ENCODE assay signal across 9 cellular contexts in the genomic region with DNA sequence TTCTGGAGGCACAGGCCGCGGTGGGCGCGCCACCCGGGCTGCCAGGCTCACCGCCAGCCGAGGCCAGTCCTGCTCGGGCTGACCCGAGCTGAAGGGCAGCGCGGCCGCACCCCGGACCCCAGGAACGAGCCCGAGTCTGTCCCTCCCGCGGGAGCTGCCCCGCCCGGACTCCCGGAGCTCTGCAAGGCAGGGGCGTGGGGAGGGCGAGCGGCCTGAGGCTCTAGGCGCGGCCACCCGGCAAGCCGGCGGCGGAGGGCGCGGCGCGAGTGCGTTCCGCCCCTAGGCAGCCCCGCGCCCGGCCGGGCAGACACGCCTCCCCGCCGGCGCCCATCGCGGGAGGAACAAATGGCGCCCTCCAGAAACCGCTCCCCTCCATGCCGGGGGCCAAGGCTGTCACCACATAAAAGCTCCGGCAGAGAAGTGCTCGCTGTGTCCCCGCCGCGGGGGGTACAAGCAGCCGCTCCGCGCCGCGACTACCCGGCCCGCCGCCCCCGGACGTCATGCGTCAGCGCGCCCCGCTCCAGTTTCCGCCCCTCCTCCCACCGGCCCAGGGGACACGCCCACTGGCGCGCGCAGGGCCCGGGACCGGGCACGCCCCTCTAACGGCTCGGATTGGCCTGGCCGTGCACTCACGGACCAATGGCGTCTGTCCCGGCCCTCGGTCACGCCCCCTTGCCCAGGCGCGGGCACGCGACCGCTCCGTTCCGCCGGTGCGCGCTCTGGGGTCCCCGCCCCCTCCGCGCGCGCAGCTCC. TPM values are rescaled to one million over a fixed set of nuclear protein-coding genes. Genes with fewer than 3 reads are reported as not detected.
A peak's percentile ranks its signal among the peaks of the same experiment; 100 is the strongest.
DNase-seq lines count a peak whose midpoint lies in the region; ATAC-seq, FAIRE-seq and TF ChIP-seq lines count a peak whose summit lies in the region.
"Had no signal": no experiment of that assay in that cellular context is flagged by ENCODE, and none has a peak within 500 bp of the region (broad histone marks: within the 10 kb centered on the region; RNA-seq: fewer than 3 reads in every experiment).

No MANE protein-coding gene starts in this region.

- TF ChIP-seq EP300 in HepG2 (IDR thresholded peaks at IDR 0.05; ENCODE audit: low read depth in 2 of 2, low read length in 2 of 2) (no peak), HepG2 (CRISPR knock-in tag; IDR thresholded peaks at IDR 0.05; ENCODE audit: borderline replicate concordance) (no peak)

- H3K27ac ChIP-seq in HepG2 (ENCODE audit: extremely low read length, insufficient read depth, low read length): peak overlapping the region; percentile 82

- H3K27me3 Mint-ChIP-seq in CD14-positive monocyte (ENCODE audit: low read depth in 3 of 3): peaks cover 0 to 1% (median 0%) of the 10 kb centered on the region in 3 donors

- H3K36me3 Mint-ChIP-seq in CD14-positive monocyte: peaks cover 14 to 27% of the 10 kb centered on the region in 2 donors

- intact Hi-C loops in CD14-positive monocyte (cut with micrococcal nuclease): loop anchor here (1.0 to 5.0 kb wide), 7 partner anchors 36 to 334 kb away; partner anchors contain the start of gene MTMR10 (in 1 of the 2)
- intact Hi-C loops in HepG2 (cut with micrococcal nuclease; ENCODE audit: unreplicated experiment): loop anchor here (1.0 to 10.0 kb wide), 3 partner anchors 30 to 109 kb away; no protein-coding TSS in a partner anchor

- no peak overlapping the region for H2AFZ ChIP-seq in HepG2 (ENCODE audit: low read length)

- no CpG with 5 or more reads among the region's 99 CpGs for WGBS in HepG2 (ENCODE audit: low lambda C conversion rate)

- POLR2A ChIA-PET in HepG2 (lab: Yijun Ruan, JAX): interaction anchor here (0.6 to 4.6 kb wide), 10 partner anchors 23 to 313 kb away, joined by 3 to 26 read pairs (median 4); no protein-coding TSS in a partner anchor

- peaks cover 29% of the 10 kb centered on the region for H3K79me2 ChIP-seq in HepG2 (ENCODE audit: insufficient read depth, low read length)

- peak; percentile 41; the same call in 1 of the 2 replicates for TF ChIP-seq RAD21 in HepG2 (CRISPR knock-in tag; IDR thresholded peaks at IDR 0.05)

- peak overlapping the region; percentile 82 for H3K4me2 ChIP-seq in HepG2 (ENCODE audit: low read depth, low read length)

- TF ChIP-seq CTCF in CD14-positive monocyte (IDR thresholded peaks at IDR 0.05): no peak
- no peak; the same call in 1 of the 2 replicates for TF ChIP-seq CTCF in HepG2 (CRISPR knock-in tag; IDR thresholded peaks at IDR 0.05)

- H3K4me1 Mint-ChIP-seq in CD14-positive monocyte: peaks cover 55% of the 10 kb centered on the region

- peaks cover 46% of the 10 kb centered on the region for H3K4me1 ChIP-seq in HepG2 (ENCODE audit: insufficient read depth, low read length)

- peak overlapping the region; percentile 82 for H3K9ac ChIP-seq in HepG2 (ENCODE audit: insufficient read depth, low read depth, low read length)

- peaks cover 18% of the 10 kb centered on the region for H4K20me1 ChIP-seq in HepG2 (ENCODE audit: insufficient read depth, low read length)

- CTCF ChIA-PET in HepG2 (lab: Yijun Ruan, JAX; ENCODE audit: low intra/inter-chr PET ratio, low total read pairs): no interaction called here

- FAIRE-seq in HepG2 (lab: Jason Lieb, UNC): peak; percentile 61
- FAIRE-seq: islet of Langerhans had no signal

- no TSS peak for BruUV-seq in HepG2 (replicated peaks; lab: Mats Ljungman, UMichigan)

- H3K4me3 ChIP-seq in HepG2 (replicated peaks in 1 of 3; ENCODE audit: insufficient read depth in 1 of 3, low read depth in 2 of 3, low read length in 3 of 3): peak overlapping the region; percentile 79 to 90 (median 89)

- 0 out of 4 replicates have a peak, but pooled peaks of 1 of the 2 experiments have one; percentile 35 for TF ChIP-seq POLR2A in HepG2 (IDR thresholded peaks at IDR 0.05; ENCODE audit: insufficient read depth in 1 of 2, low read depth in 2 of 2, low read length in 2 of 2)

- peaks cover 0 to 3% of the 10 kb centered on the region in 2 experiments; a peak in 1 of 5 replicates for H3K27me3 ChIP-seq in HepG2 (ENCODE audit: control insufficient read depth in 1 of 2, insufficient read depth in 2 of 2, low read length in 2 of 2)

- peak overlapping the region; percentile 83 to 95 (median 92) for H3K27ac Mint-ChIP-seq in CD14-positive monocyte

- H3K36me3 ChIP-seq in HepG2 (replicated peaks in 1 of 2; ENCODE audit: control insufficient read depth in 1 of 2, insufficient read depth in 2 of 2, low read length in 2 of 2): no peaks in the 10 kb centered on the region

- peak; percentile 98 for DNase-seq in CD14-positive monocyte (ENCODE audit: low spot score)
- DNase-seq in NCI-H69 (lab: John Stamatoyannopoulos, UW): peak; percentile 99
- peak; percentile 99 for DNase-seq in activated CD4-positive, alpha-beta T cell treated with anti-CD3 and anti-CD28 coated beads, Interleukin-2, amount 50 U/mL, for 48 hours
- DNase-seq in dermis blood vessel endothelial cell: peak; percentile 99
- peak; percentile 89 for DNase-seq in HepG2 (ENCODE audit: low spot score)
- peak; percentile 99 for DNase-seq in stimulated activated CD4-positive, alpha-beta T cell treated with anti-CD3 and anti-CD28 coated beads, Interleukin-2, amount 100 ng/mL, for 4 hours (ENCODE audit: low read depth)

- ATAC-seq in GM19372 (IDR thresholded peaks at IDR 0.05; ENCODE audit: low read depth, unreplicated experiment) (peak; percentile 59), HG03520 (IDR thresholded peaks at IDR 0.05; ENCODE audit: unreplicated experiment) (peak; percentile 59), HepG2 (peak; percentile 83)

- H3K9me3 ChIP-seq in HepG2 (ENCODE audit: low read length): no peaks in the 10 kb centered on the region

- H3K9me3 Mint-ChIP-seq in CD14-positive monocyte: peaks cover 0 to 6% (median 4%) of the 10 kb centered on the region in 7 donors

- peak overlapping the region; percentile 90 to 93 for H3K4me3 Mint-ChIP-seq in CD14-positive monocyte

- in situ Hi-C loops in HepG2 (cut with HindIII; ENCODE audit: extremely low pct_ligation_motif_present, low pct_unique_long_range_greater_than_20kb): no loop called here

TF ChIP-seq in HepG2, 621 proteins besides CTCF, POLR2A, EP300 and RAD21 (continues in another document):
- TF ChIP-seq ZNF782 (CRISPR knock-in tag; IDR thresholded peaks at IDR 0.05; ENCODE audit: borderline replicate concordance) (no peak), TFE3 (CRISPR knock-in tag; IDR thresholded peaks at IDR 0.05) (no peak), SSRP1 (CRISPR knock-in tag; IDR thresholded peaks at IDR 0.05) (no peak), ZBTB49 (CRISPR knock-in tag; IDR thresholded peaks at IDR 0.05; ENCODE audit: borderline replicate concordance) (no peak)

RNA-seq across cellular contexts. Expression of gene KLF13, which starts 0.5 kb away (rescaled TPM):
- polyA plus RNA-seq in CD14-positive monocyte: 10 to 100 TPM; 22.5 to 28.0 TPM
- 35.2 and 41.8 TPM in 2 replicates for total RNA-seq in dermis blood vessel endothelial cell
- total RNA-seq in HepG2 (2016; rRNA removed; fragmentation: Illumina TruSeq; extraction: Trizol): 25.1 and 27.8 TPM in 2 replicates
- 1.4 and 2.8 TPM in 2 replicates for total RNA-seq in HepG2 (2016; cell fraction: cytosol; rRNA removed; fragmentation: Illumina TruSeq; extraction: Trizol; ENCODE audit: low read depth)
- 21.2 and 24.1 TPM in 2 replicates for total RNA-seq in HepG2 (2016; cell fraction: insoluble cytoplasmic fraction; rRNA removed; fragmentation: Illumina TruSeq; extraction: Trizol)
- 6.8 and 8.3 TPM in 2 replicates for total RNA-seq in HepG2 (2016; cell fraction: membrane; rRNA removed; fragmentation: Illumina TruSeq; extraction: Trizol)
- 13.1 and 18.9 TPM in 2 replicates for total RNA-seq in HepG2 (2016; cell fraction: nucleus; rRNA removed; fragmentation: Illumina TruSeq; extraction: Trizol)
- 16.8 and 18.8 TPM in 2 replicates for polyA plus RNA-seq in HepG2 (2011; rRNA removed)
- polyA plus RNA-seq in HepG2 (2011; cell fraction: cytosol; rRNA removed): 9.1 and 11.1 TPM in 2 replicates
- polyA plus RNA-seq in HepG2 (2011; cell fraction: nucleus; rRNA removed): 12.3 and 14.2 TPM in 2 replicates
- polyA plus RNA-seq in HepG2 (2012): 22.0 and 24.4 TPM in 2 replicates
- 1.1 and 2.1 TPM in 2 replicates for polyA plus RNA-seq in HepG2 (2016; cell fraction: cytosol; fragmentation: Illumina TruSeq; extraction: Trizol; ENCODE audit: low read depth)
- polyA plus RNA-seq in HepG2 (2016; cell fraction: insoluble cytoplasmic fraction; fragmentation: Illumina TruSeq; extraction: Trizol; ENCODE audit: low read depth): 31.2 and 34.3 TPM in 2 replicates
- polyA plus RNA-seq in HepG2 (2016; cell fraction: membrane; fragmentation: Illumina TruSeq; extraction: Trizol; ENCODE audit: low read depth): 5.5 and 7.5 TPM in 2 replicates
- polyA plus RNA-seq in HepG2 (2016; cell fraction: nucleus; fragmentation: Illumina TruSeq; extraction: Trizol; ENCODE audit: insufficient read depth, low read depth): 30.0 and 34.4 TPM in 2 replicates
- polyA minus RNA-seq in HepG2 (2011; rRNA and poly(A)+ RNA removed; ENCODE audit: low replicate concordance): 23.8 and 65.8 TPM in 2 replicates
- polyA minus RNA-seq in HepG2 (2011; cell fraction: cytosol; rRNA and poly(A)+ RNA removed): 12.2 and 13.9 TPM in 2 replicates
- 6.3 and 8.8 TPM in 2 replicates for polyA minus RNA-seq in HepG2 (2011; cell fraction: nucleus; rRNA and poly(A)+ RNA removed)

Comparison
In these comparisons a context has a peak if more than half of its experiments do, and no peak if none do; other contexts are left out.
1. Peak in every context shown above with its lines: DNase-seq, ATAC-seq, H3K4me3 ChIP-seq and H3K27ac ChIP-seq.